13 cellular contexts compared by ENCODE assay signal in genomic region chr2:196293751-196294486, GRCh38.
DNase-seq lines count a peak whose midpoint lies in the region; ATAC-seq and TF ChIP-seq lines count a peak whose summit lies in the region.
"Had no signal": no experiment of that assay in that cellular context is flagged by ENCODE, and none has a peak within 500 bp of the region (broad histone marks: within the 10 kb centered on the region; RNA-seq: fewer than 3 reads in every experiment).

No MANE protein-coding gene starts in this region.

- H3K4me1 ChIP-seq in right cardiac atrium (ENCODE audit: control insufficient read depth, insufficient read depth, low read length) = no peaks in the 10 kb centered on the region
- peaks cover 0 to 25% of the 10 kb centered on the region in 2 donors for H3K4me1 ChIP-seq in right atrium auricular region
- H3K4me1 ChIP-seq in adrenal gland (replicated peaks in 1 of 2) = peaks cover 14 to 20% of the 10 kb centered on the region in 2 donors
- H3K4me1 ChIP-seq in gastroesophageal sphincter = no peaks in the 10 kb centered on the region

- DNase-seq in right cardiac atrium (no peak), right atrium auricular region (ENCODE audit: low spot score) (no peak), adrenal gland (peak in 6 of 7 donors; percentile 38 to 64 (median 50)), OCI-M2 (lab: John Stamatoyannopoulos, UW; ENCODE audit: unreplicated experiment) (no peak), nucleus accumbens (lab: John Stamatoyannopoulos, UW) (no peak)
- no peak for DNase-seq in stimulated activated effector memory CD8-positive, alpha-beta T cell treated with anti-CD3 and anti-CD28 coated beads, Interleukin-12 subunit alpha, Interleukin-12 subunit beta, amount 100 ng/mL, for 72 hours (ENCODE audit: low spot score in 2 of 2)
- DNase-seq: activated T-cell treated with anti-CD3 and anti-CD28 coated beads for 4 hours, AML-193, cortex of kidney, kidney, NCI-H1930 had no signal

- intact Hi-C loops in right cardiac atrium (cut with DNase I) (loop anchor here in 2 of 4 donors (10.0 kb wide), 2 partner anchors 161 to 301 kb away; partner anchors contain the start of gene HECW2 (in 1 of the 2)), adrenal gland (cut with DNase I) (no loop called here)

- TF ChIP-seq POLR2A in adrenal gland (IDR thresholded peaks at IDR 0.05) = peak in 1 of 2 donors; percentile 19
- TF ChIP-seq POLR2A in gastroesophageal sphincter (IDR thresholded peaks at IDR 0.05) = no peak

- WGBS in right cardiac atrium = 26% methylated on average over 3 of the region's 3 CpGs
- WGBS in adrenal gland, 4 donors = 20 to 26% (median 23%) methylated on average over 3 of the region's 3 CpGs
- WGBS in gastroesophageal sphincter (ENCODE audit: low coverage in 1 of 2), 2 donors = 38 to 41% methylated on average over 3 of the region's 3 CpGs

- H3K4me3 Mint-ChIP-seq in stimulated activated effector memory CD8-positive, alpha-beta T cell treated with anti-CD3 and anti-CD28 coated beads, Interleukin-12 subunit alpha, Interleukin-12 subunit beta, amount 100 ng/mL, for 72 hours = no peak overlapping the region

- TF ChIP-seq CTCF in right atrium auricular region (IDR thresholded peaks at IDR 0.05) = no peak
- TF ChIP-seq CTCF in adrenal gland (IDR thresholded peaks at IDR 0.05) = no peak
- no peak for TF ChIP-seq CTCF in gastroesophageal sphincter (IDR thresholded peaks at IDR 0.05)

- ATAC-seq in right cardiac atrium (peak; percentile 29 to 57), gastroesophageal sphincter (peak; percentile 77), GM18907 (IDR thresholded peaks at IDR 0.05; ENCODE audit: unreplicated experiment) (no peak)
- ATAC-seq in stimulated activated effector memory CD8-positive, alpha-beta T cell treated with anti-CD3 and anti-CD28 coated beads, Interleukin-12 subunit alpha, Interleukin-12 subunit beta, amount 100 ng/mL, for 72 hours = no peak

- H3K9me3 Mint-ChIP-seq in stimulated activated effector memory CD8-positive, alpha-beta T cell treated with anti-CD3 and anti-CD28 coated beads, Interleukin-12 subunit alpha, Interleukin-12 subunit beta, amount 100 ng/mL, for 72 hours = no peaks in the 10 kb centered on the region

- no peaks in the 10 kb centered on the region for H3K36me3 ChIP-seq in right atrium auricular region
- no peaks in the 10 kb centered on the region for H3K36me3 ChIP-seq in adrenal gland (replicated peaks in 1 of 2)
- no peaks in the 10 kb centered on the region for H3K36me3 ChIP-seq in gastroesophageal sphincter

- peaks cover 5% of the 10 kb centered on the region for H3K36me3 Mint-ChIP-seq in stimulated activated effector memory CD8-positive, alpha-beta T cell treated with anti-CD3 and anti-CD28 coated beads, Interleukin-12 subunit alpha, Interleukin-12 subunit beta, amount 100 ng/mL, for 72 hours

- peaks cover 38% of the 10 kb centered on the region for H3K4me1 Mint-ChIP-seq in stimulated activated effector memory CD8-positive, alpha-beta T cell treated with anti-CD3 and anti-CD28 coated beads, Interleukin-12 subunit alpha, Interleukin-12 subunit beta, amount 100 ng/mL, for 72 hours

- H3K4me3 ChIP-seq in right cardiac atrium (ENCODE audit: low read length) (no peak overlapping the region), right atrium auricular region (no peak overlapping the region), adrenal gland (no peak overlapping the region), gastroesophageal sphincter (no peak overlapping the region)

- H3K9me3 ChIP-seq in right cardiac atrium (ENCODE audit: control insufficient read depth, low read length) = no peaks in the 10 kb centered on the region
- H3K9me3 ChIP-seq in right atrium auricular region = no peaks in the 10 kb centered on the region
- peaks cover 0 to 5% (median 0%) of the 10 kb centered on the region in 3 donors for H3K9me3 ChIP-seq in adrenal gland (replicated peaks in 1 of 3)
- no peaks in the 10 kb centered on the region for H3K9me3 ChIP-seq in gastroesophageal sphincter

- TF ChIP-seq EP300 in gastroesophageal sphincter (IDR thresholded peaks at IDR 0.05) = no peak

- H3K27ac ChIP-seq in right cardiac atrium (ENCODE audit: low read length) = no peak overlapping the region
- H3K27ac ChIP-seq in right atrium auricular region = no peak overlapping the region
- peak overlapping the region in 4 of 5 donors; percentile 2 to 59 (median 38) for H3K27ac ChIP-seq in adrenal gland
- no peak overlapping the region for H3K27ac ChIP-seq in gastroesophageal sphincter

- no peak overlapping the region for H3K27ac Mint-ChIP-seq in stimulated activated effector memory CD8-positive, alpha-beta T cell treated with anti-CD3 and anti-CD28 coated beads, Interleukin-12 subunit alpha, Interleukin-12 subunit beta, amount 100 ng/mL, for 72 hours

- H3K27me3 ChIP-seq in right cardiac atrium (ENCODE audit: control insufficient read depth, insufficient read depth) (no peaks in the 10 kb centered on the region), right atrium auricular region (no peaks in the 10 kb centered on the region), adrenal gland (no peaks in the 10 kb centered on the region), gastroesophageal sphincter (no peaks in the 10 kb centered on the region)

Comparison
In these comparisons a context has a peak if more than half of its experiments do, and no peak if none do; other contexts are left out.
1. ATAC-seq: peak in right cardiac atrium (2 of 2) and gastroesophageal sphincter (single experiment); none in GM18907 (single experiment) and stimulated activated effector memory CD8-positive, alpha-beta T cell treated with anti-CD3 and anti-CD28 coated beads, Interleukin-12 subunit alpha, Interleukin-12 subunit beta, amount 100 ng/mL, for 72 hours (single experiment).
2. DNase-seq: peak in adrenal gland (6 of 7); none in right cardiac atrium (0 of 3), right atrium auricular region (single experiment), OCI-M2 (single experiment), nucleus accumbens (0 of 56) and stimulated activated effector memory CD8-positive, alpha-beta T cell treated with anti-CD3 and anti-CD28 coated beads, Interleukin-12 subunit alpha, Interleukin-12 subunit beta, amount 100 ng/mL, for 72 hours (0 of 2).
3. H3K27ac ChIP-seq: peak in adrenal gland (4 of 5); none in right cardiac atrium (single experiment), right atrium auricular region (0 of 2) and gastroesophageal sphincter (0 of 4).